In genomic region chr12:48000878-48001321, GRCh38 we compare ENCODE assay signal across 9 cellular contexts. TPM values are rescaled to one million over a fixed set of nuclear protein-coding genes. Genes with fewer than 3 reads are reported as not detected.
DNase-seq lines count a peak whose midpoint lies in the region; ATAC-seq and TF ChIP-seq lines count a peak whose summit lies in the region.
"Had no signal": no experiment of that assay in that cellular context is flagged by ENCODE, and none has a peak within 500 bp of the region (broad histone marks: within the 10 kb centered on the region; RNA-seq: fewer than 3 reads in every experiment).

No MANE protein-coding gene starts in this region.

- peak overlapping the region; percentile 36 for H3K4me3 ChIP-seq in kidney epithelial cell (ENCODE audit: low read depth, low read length)
- peak overlapping the region; percentile 20 to 48 for H3K4me3 ChIP-seq in testis

- H3K27ac Mint-ChIP-seq in brain = peak overlapping the region in 4 of 5 experiments; percentile 23 to 96 (median 46)

- no peak for ATAC-seq in GM19023 (IDR thresholded peaks at IDR 0.05; ENCODE audit: unreplicated experiment)
- ATAC-seq in GM19452 (IDR thresholded peaks at IDR 0.05; ENCODE audit: unreplicated experiment) = no peak

- TF ChIP-seq CTCF in brain (conservative IDR thresholded peaks at IDR 0.05) (no peak), kidney epithelial cell (IDR thresholded peaks at IDR 0.05; ENCODE audit: insufficient read depth, low read length, poor library complexity, severe bottlenecking) (no peak), testis (IDR thresholded peaks at IDR 0.05) (no peak)

- H3K4me1 ChIP-seq in testis = peaks cover 34% of the 10 kb centered on the region

- H3K4me3 Mint-ChIP-seq in brain = peak overlapping the region; percentile 87 to 96 (median 90)

- H3K27ac ChIP-seq in testis = no peak overlapping the region

- no peak for TF ChIP-seq POLR2A in testis (IDR thresholded peaks at IDR 0.05)

- no peaks in the 10 kb centered on the region for H3K9me3 ChIP-seq in testis

- WGBS in testis, 2 donors = 10 to 23% methylated on average over 10 to 11 of the region's 11 CpGs

- no peaks in the 10 kb centered on the region for H3K9me3 Mint-ChIP-seq in brain

- H3K27me3 ChIP-seq in kidney epithelial cell (ENCODE audit: control insufficient read depth, insufficient read depth, low read length) (peaks cover 74% of the 10 kb centered on the region), testis (no peaks in the 10 kb centered on the region)

- H3K36me3 ChIP-seq in kidney epithelial cell (ENCODE audit: control insufficient read depth, insufficient read depth, low read length) = no peaks in the 10 kb centered on the region
- H3K36me3 ChIP-seq in testis (ENCODE audit: low read depth, missing control alignments) = no peaks in the 10 kb centered on the region

- intact Hi-C loops in testis (cut with DNase I; ENCODE audit: low total_unique reads) = no loop called here

- peaks cover 51% of the 10 kb centered on the region for H3K4me1 Mint-ChIP-seq in brain

- DNase-seq in DMS153 (lab: John Stamatoyannopoulos, UW) (peak; percentile 35), DMS153 treated with DMSO at 0.1 percent for 48 hours (lab: John Stamatoyannopoulos, UW; ENCODE audit: unreplicated experiment) (no peak), NCI-H146 (lab: John Stamatoyannopoulos, UW) (peak; percentile 72), kidney epithelial cell (ENCODE audit: low read depth) (peak; percentile 34), testis (no peak)

- no peaks in the 10 kb centered on the region for H3K36me3 Mint-ChIP-seq in brain

- peaks cover 66% of the 10 kb centered on the region for H3K27me3 Mint-ChIP-seq in brain

RNA-seq across cellular contexts. Expression of gene COL2A1, which starts 3.4 kb away (rescaled TPM):
- polyA plus RNA-seq in brain (ENCODE audit: insufficient read depth, low read depth, low replicate concordance) (1.7 TPM), testis (ENCODE audit: insufficient read depth, low read depth, low replicate concordance) (2.8 TPM)
- total RNA-seq in kidney epithelial cell (1.7 and 3.8 TPM in 2 replicates), testis (1 to 10 TPM; 1.8 to 8.0 TPM)
- polyA plus RNA-seq: urinary bladder had no signal

RNA-seq across cellular contexts. Expression of gene TMEM106C, which starts 37.5 kb away (rescaled TPM):
- polyA plus RNA-seq in brain (ENCODE audit: insufficient read depth, low read depth, low replicate concordance) (154 TPM), testis (ENCODE audit: insufficient read depth, low read depth, low replicate concordance) (132 TPM)
- total RNA-seq in kidney epithelial cell (96.3 and 133 TPM in 2 replicates), testis (10 to 100 TPM; 63.5 to 91.1 TPM)

Comparison
In these comparisons a context has a peak if more than half of its experiments do, and no peak if none do; other contexts are left out.
1. DNase-seq: peak in DMS153 (single experiment), NCI-H146 (single experiment) and kidney epithelial cell (single experiment); none in DMS153 treated with DMSO at 0.1 percent for 48 hours (single experiment) and testis (single experiment).